11 cellular contexts compared by ENCODE assay signal in the genomic region with DNA sequence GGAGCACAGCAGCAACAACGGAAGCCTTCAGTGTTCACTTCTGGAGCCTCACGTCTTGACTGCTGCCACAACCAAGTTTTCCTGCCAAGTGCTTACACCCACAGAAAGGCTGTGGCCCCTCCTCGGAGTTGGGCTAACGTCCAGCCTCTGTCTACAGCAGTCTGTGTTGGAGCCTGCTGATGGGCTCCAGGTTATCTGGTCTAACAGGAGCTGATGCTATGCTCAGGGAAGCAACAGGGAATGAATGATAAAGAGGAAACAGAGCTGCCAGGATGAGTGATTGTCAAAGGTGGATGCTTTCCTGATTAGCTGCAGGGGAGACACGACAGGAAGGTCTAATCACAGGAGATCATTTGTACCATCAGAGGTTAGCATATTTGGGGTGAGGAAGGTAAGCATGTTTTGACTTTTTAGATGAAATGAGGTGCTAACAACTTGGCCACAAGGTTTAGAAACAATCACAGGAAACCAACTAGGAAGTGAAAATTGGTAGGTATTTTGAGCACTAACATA. TPM values are rescaled to one million over a fixed set of nuclear protein-coding genes. Genes with fewer than 3 reads are reported as not detected.
DNase-seq lines count a peak whose midpoint lies in the region; ATAC-seq and TF ChIP-seq lines count a peak whose summit lies in the region.
"Had no signal": no experiment of that assay in that cellular context is flagged by ENCODE, and none has a peak within 500 bp of the region (broad histone marks: within the 10 kb centered on the region; RNA-seq: fewer than 3 reads in every experiment).

No MANE protein-coding gene starts in this region.

- H3K27ac Mint-ChIP-seq in T-cell (peak overlapping the region; percentile 45 to 62), glutamatergic neuron (ENCODE audit: unreplicated experiment) (no peak overlapping the region)

- peaks cover 14 to 20% (median 19%) of the 10 kb centered on the region in 3 donors for H3K4me1 Mint-ChIP-seq in T-cell
- no peaks in the 10 kb centered on the region for H3K4me1 Mint-ChIP-seq in glutamatergic neuron (ENCODE audit: low read depth, unreplicated experiment)

- H3K36me3 Mint-ChIP-seq in T-cell (no peaks in the 10 kb centered on the region), glutamatergic neuron (ENCODE audit: unreplicated experiment) (no peaks in the 10 kb centered on the region)

- DNase-seq in T-cell (no peak), left cardiac atrium (peak; percentile 77), putamen (ENCODE audit: low spot score) (peak; percentile 58), glutamatergic neuron (no peak), cerebellum (ENCODE audit: low spot score) (no peak)
- DNase-seq: GOT3; SHP77; stimulated activated naive CD4-positive, alpha-beta T cell treated with Interleukin-2 at 50 U/mL for 16 hours had no signal

- CTCF ChIA-PET in T-cell (lab: Charles Lee): no interaction called here

- H3K9me3 Mint-ChIP-seq in T-cell: no peaks in the 10 kb centered on the region
- no peaks in the 10 kb centered on the region for H3K9me3 Mint-ChIP-seq in glutamatergic neuron (ENCODE audit: unreplicated experiment)

- intact Hi-C loops in left cardiac atrium (cut with DNase I): no loop called here

- no peak for TF ChIP-seq CTCF in glutamatergic neuron (IDR thresholded peaks at IDR 0.05; ENCODE audit: partially characterized antibody, unreplicated experiment)

- H3K4me3 Mint-ChIP-seq in T-cell (peak overlapping the region in 1 of 3 donors; percentile 43), glutamatergic neuron (ENCODE audit: unreplicated experiment) (no peak overlapping the region)

- ATAC-seq in GM21390 (IDR thresholded peaks at IDR 0.05; ENCODE audit: unreplicated experiment): peak; percentile 49
- peak; percentile 27 to 63 (median 40) for ATAC-seq in T-cell (replicated peaks in 1 of 4)
- peak; percentile 78 to 82 for ATAC-seq in left cardiac atrium
- ATAC-seq in GM21717 (IDR thresholded peaks at IDR 0.05; ENCODE audit: unreplicated experiment): no peak
- no peak for ATAC-seq in HG03571 (IDR thresholded peaks at IDR 0.05; ENCODE audit: unreplicated experiment)

- H3K27me3 Mint-ChIP-seq in T-cell (peaks cover 0 to 8% of the 10 kb centered on the region in 2 donors), glutamatergic neuron (ENCODE audit: unreplicated experiment) (no peaks in the 10 kb centered on the region)

- POLR2A ChIA-PET in T-cell (lab: Charles Lee): interaction anchor here in 1 of 2 donors (0.6 kb wide), 1 partner anchor 321 kb away, joined by 3 read pairs; no protein-coding TSS in a partner anchor

RNA-seq across cellular contexts. Expression of a gene that starts 53.8 kb away (rescaled TPM):
- total RNA-seq in T-cell (10 to 100 TPM; 10.4 to 19.7 (median 16.2) TPM), left cardiac atrium (10 to 100 TPM in 1 of 2 donors, 1 to 10 TPM in 1; 9.7 to 13.9 TPM), glutamatergic neuron (ENCODE audit: unreplicated experiment) (7.4 TPM), cerebellum (42.2 TPM)

Comparison
In these comparisons a context has a peak if more than half of its experiments do, and no peak if none do; other contexts are left out.
1. ATAC-seq: peak in GM21390 (single experiment), T-cell (4 of 4) and left cardiac atrium (2 of 2); none in GM21717 (single experiment) and HG03571 (single experiment).
2. DNase-seq: peak in left cardiac atrium (single experiment) and putamen (single experiment); none in T-cell (0 of 34), glutamatergic neuron (single experiment) and cerebellum (single experiment).